Comparison of ENCODE assay signal across 13 cellular contexts in genomic region chr7:4707134-4707651, GRCh38. TPM values are rescaled to one million over a fixed set of nuclear protein-coding genes. Genes with fewer than 3 reads are reported as not detected.
DNase-seq lines count a peak whose midpoint lies in the region; ATAC-seq and TF ChIP-seq lines count a peak whose summit lies in the region.
"Had no signal": no experiment of that assay in that cellular context is flagged by ENCODE, and none has a peak within 500 bp of the region (broad histone marks: within the 10 kb centered on the region; RNA-seq: fewer than 3 reads in every experiment).

No MANE protein-coding gene starts in this region.

- H3K4me3 ChIP-seq in iPS-15b (ENCODE audit: low read depth, low read length) (peak overlapping the region; percentile 68), body of pancreas (no peak overlapping the region)
- H3K4me3 ChIP-seq: skin epidermis had no signal

- H3K9me3 ChIP-seq in ES-I3 (ENCODE audit: control insufficient read depth, insufficient read depth, low read length) (no peaks in the 10 kb centered on the region), iPS-15b (ENCODE audit: control insufficient read depth, insufficient read depth, low read length) (no peaks in the 10 kb centered on the region), body of pancreas (no peaks in the 10 kb centered on the region)

- peaks cover 56% of the 10 kb centered on the region for H3K27me3 ChIP-seq in iPS-15b (ENCODE audit: control insufficient read depth, insufficient read depth, low read length)
- no peaks in the 10 kb centered on the region for H3K27me3 ChIP-seq in body of pancreas

- no peak for TF ChIP-seq CTCF in body of pancreas (IDR thresholded peaks at IDR 0.05)

- TF ChIP-seq POLR2A in body of pancreas (IDR thresholded peaks at IDR 0.05), result no peak

- H3K36me3 ChIP-seq in ES-I3 (ENCODE audit: insufficient read depth, low read length), result no peaks in the 10 kb centered on the region
- no peaks in the 10 kb centered on the region for H3K36me3 ChIP-seq in iPS-15b (ENCODE audit: control insufficient read depth, insufficient read depth, low read length)
- no peaks in the 10 kb centered on the region for H3K36me3 ChIP-seq in body of pancreas (replicated peaks in 1 of 2; ENCODE audit: insufficient read depth in 1 of 2, low read depth in 2 of 2)

- peak; percentile 78 for DNase-seq in retina
- DNase-seq in CD1c-positive myeloid dendritic cell (ENCODE audit: extremely low spot score), result no peak
- no peak for DNase-seq in OCI-M2 (lab: John Stamatoyannopoulos, UW; ENCODE audit: unreplicated experiment)
- DNase-seq in HEK293T (ENCODE audit: extremely low spot score), result no peak
- DNase-seq in body of pancreas, result no peak
- DNase-seq: activated CD4-positive, alpha-beta T cell treated with anti-CD3 and anti-CD28 coated beads, Interleukin-2, amount 10 ng/mL, durations not matched to agents 24 days and 14 days; activated naive CD4-positive, alpha-beta T cell; CD4-positive, CD25-positive, alpha-beta regulatory T cell; effector CD8-positive, alpha-beta T cell had no signal

- intact Hi-C loops in body of pancreas (cut with DNase I), result no loop called here

- ATAC-seq in body of pancreas, result no peak

- CTCF ChIA-PET in HEK293T (lab: Yijun Ruan, JAX), result no interaction called here

- H3K27ac ChIP-seq in angular gyrus (ENCODE audit: low read depth, low read length) (peak overlapping the region; percentile 8), body of pancreas (peak overlapping the region in 1 of 4 donors; percentile 34)

- POLR2A ChIA-PET in HEK293T (lab: Yijun Ruan, JAX), result no interaction called here

- H3K9ac ChIP-seq in ES-I3 (ENCODE audit: low read depth, low read length), result peak overlapping the region; percentile 37; the same call in 1 of the 2 replicates
- no peak overlapping the region for H3K9ac ChIP-seq in iPS-15b (ENCODE audit: low read depth, low read length)

- 83 to 85% methylated on average over 19 to 21 of the region's 21 CpGs for WGBS in body of pancreas, 2 donors

- H3K4me1 ChIP-seq in ES-I3 (ENCODE audit: insufficient read depth, low read length), result peaks cover 9% of the 10 kb centered on the region; the same call in 1 of the 2 replicates
- peaks cover 13% of the 10 kb centered on the region for H3K4me1 ChIP-seq in iPS-15b (ENCODE audit: control insufficient read depth, insufficient read depth, low read length)
- peaks cover 16% of the 10 kb centered on the region for H3K4me1 ChIP-seq in body of pancreas

TF ChIP-seq in HEK293T, 16 proteins besides CTCF, POLR2A, EP300 and RAD21:
- TF ChIP-seq ZNF384 (IDR thresholded peaks at IDR 0.05), result no peak
- no peak for TF ChIP-seq FOXA1 (IDR thresholded peaks at IDR 0.05)
- TF ChIP-seq L3MBTL2 (conservative IDR thresholded peaks at IDR 0.05), result no peak
- TF ChIP-seq FOXM1 (IDR thresholded peaks at IDR 0.05; ENCODE audit: borderline replicate concordance), result no peak
- no peak for TF ChIP-seq SP1 (IDR thresholded peaks at IDR 0.05)
- no peak for TF ChIP-seq FOXK2 (IDR thresholded peaks at IDR 0.05)
- no peak for TF ChIP-seq LEF1 (IDR thresholded peaks at IDR 0.05; ENCODE audit: borderline replicate concordance)

RNA-seq across cellular contexts. Expression of gene FOXK1, which starts 25.1 kb away (rescaled TPM):
- 10 to 100 TPM; 16.2 to 17.6 TPM for total RNA-seq in body of pancreas
